Comparison of ENCODE assay signal across 1 cellular context in the genomic region with DNA sequence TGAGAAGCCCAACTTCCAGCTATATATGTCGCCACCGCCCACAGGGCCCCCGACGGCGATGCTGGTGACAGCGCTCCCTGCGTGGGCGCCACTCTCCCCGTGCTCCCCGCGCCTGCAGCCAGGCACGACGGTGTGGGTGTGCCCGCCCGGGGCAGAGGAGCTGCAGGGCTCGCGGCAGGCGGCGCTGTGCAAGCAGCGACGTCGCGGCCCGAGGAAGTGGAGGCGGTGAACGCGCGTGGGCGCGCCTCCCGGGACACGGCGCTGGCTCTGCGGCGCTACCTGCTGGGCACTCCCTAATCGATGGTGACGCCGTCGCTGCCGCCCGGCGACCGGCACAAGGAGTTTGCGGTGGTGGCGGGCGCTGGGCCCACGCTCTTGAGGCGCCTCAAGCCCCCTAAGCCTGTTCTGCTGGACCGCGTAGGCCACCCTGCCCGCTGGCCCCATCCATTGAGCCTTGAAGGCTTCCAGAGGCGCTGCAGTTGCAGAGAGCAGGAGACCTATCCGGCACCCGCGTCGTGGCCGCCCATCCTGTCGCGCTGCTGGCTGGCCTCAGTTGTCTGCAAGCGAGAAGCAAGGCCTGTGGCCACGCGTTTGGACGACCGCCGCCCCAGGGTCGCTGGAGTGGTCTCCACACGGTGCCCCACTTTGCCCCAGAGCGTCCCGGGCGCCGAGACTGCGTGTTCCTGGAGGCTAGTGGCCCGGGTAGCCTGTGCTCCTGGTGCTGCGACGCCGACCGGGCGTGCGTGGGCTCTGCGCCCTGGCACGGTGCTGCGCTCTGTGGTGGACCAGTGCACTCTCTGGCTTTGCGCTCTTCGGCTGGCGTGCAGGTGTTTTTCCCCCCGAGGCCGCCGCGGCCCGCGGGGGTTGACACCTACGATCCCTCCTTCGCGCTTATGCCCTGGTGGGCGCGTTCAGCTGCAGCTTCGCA.
TF ChIP-seq lines count a peak whose summit lies in the region.

No MANE protein-coding gene starts in this region.

TF ChIP-seq in HEK293, 187 proteins besides CTCF, POLR2A, EP300 and RAD21 (continued from another document):
- TF ChIP-seq, protein P1, sequence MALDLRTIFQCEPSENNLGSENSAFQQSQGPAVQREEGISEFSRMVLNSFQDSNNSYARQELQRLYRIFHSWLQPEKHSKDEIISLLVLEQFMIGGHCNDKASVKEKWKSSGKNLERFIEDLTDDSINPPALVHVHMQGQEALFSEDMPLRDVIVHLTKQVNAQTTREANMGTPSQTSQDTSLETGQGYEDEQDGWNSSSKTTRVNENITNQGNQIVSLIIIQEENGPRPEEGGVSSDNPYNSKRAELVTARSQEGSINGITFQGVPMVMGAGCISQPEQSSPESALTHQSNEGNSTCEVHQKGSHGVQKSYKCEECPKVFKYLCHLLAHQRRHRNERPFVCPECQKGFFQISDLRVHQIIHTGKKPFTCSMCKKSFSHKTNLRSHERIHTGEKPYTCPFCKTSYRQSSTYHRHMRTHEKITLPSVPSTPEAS (tag by site-specific recombination; IDR thresholded peaks at IDR 0.05) = no peak
- no peak for TF ChIP-seq TCF7L2 (IDR thresholded peaks at IDR 0.05; ENCODE audit: borderline replicate concordance, low read depth, low read length)
- no peak for TF ChIP-seq ZNF341 (tag by site-specific recombination; IDR thresholded peaks at IDR 0.05; ENCODE audit: low read depth)
- TF ChIP-seq MEIS1 (CRISPR knock-in tag; IDR thresholded peaks at IDR 0.05; ENCODE audit: borderline replicate concordance) = no peak
- no peak for TF ChIP-seq ZNF544 (tag by site-specific recombination; IDR thresholded peaks at IDR 0.05)
- no peak; the same call in 1 of the 2 replicates for TF ChIP-seq SCRT2 (tag by site-specific recombination; IDR thresholded peaks at IDR 0.05)
- TF ChIP-seq, protein P2, sequence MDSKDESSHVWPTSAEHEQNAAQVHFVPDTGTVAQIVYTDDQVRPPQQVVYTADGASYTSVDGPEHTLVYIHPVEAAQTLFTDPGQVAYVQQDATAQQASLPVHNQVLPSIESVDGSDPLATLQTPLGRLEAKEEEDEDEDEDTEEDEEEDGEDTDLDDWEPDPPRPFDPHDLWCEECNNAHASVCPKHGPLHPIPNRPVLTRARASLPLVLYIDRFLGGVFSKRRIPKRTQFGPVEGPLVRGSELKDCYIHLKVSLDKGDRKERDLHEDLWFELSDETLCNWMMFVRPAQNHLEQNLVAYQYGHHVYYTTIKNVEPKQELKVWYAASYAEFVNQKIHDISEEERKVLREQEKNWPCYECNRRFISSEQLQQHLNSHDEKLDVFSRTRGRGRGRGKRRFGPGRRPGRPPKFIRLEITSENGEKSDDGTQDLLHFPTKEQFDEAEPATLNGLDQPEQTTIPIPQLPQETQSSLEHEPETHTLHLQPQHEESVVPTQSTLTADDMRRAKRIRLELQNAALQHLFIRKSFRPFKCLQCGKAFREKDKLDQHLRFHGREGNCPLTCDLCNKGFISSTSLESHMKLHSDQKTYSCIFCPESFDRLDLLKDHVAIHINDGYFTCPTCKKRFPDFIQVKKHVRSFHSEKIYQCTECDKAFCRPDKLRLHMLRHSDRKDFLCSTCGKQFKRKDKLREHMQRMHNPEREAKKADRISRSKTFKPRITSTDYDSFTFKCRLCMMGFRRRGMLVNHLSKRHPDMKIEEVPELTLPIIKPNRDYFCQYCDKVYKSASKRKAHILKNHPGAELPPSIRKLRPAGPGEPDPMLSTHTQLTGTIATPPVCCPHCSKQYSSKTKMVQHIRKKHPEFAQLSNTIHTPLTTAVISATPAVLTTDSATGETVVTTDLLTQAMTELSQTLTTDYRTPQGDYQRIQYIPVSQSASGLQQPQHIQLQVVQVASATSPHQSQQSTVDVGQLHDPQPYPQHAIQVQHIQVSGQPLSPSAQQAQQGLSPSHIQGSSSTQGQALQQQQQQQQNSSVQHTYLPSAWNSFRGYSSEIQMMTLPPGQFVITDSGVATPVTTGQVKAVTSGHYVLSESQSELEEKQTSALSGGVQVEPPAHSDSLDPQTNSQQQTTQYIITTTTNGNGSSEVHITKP (tag by site-specific recombination; IDR thresholded peaks at IDR 0.05) = no peak
- TF ChIP-seq ZNF16 (tag by site-specific recombination; IDR thresholded peaks at IDR 0.05; ENCODE audit: low read depth) = no peak
- no peak for TF ChIP-seq ZNF558 (tag by site-specific recombination; IDR thresholded peaks at IDR 0.05)
- TF ChIP-seq ZNF394 (tag by site-specific recombination; IDR thresholded peaks at IDR 0.05; ENCODE audit: borderline replicate concordance) = no peak
- no peak for TF ChIP-seq OVOL3 (tag by site-specific recombination; IDR thresholded peaks at IDR 0.05)
- no peak for TF ChIP-seq ZNF621 (tag by site-specific recombination; IDR thresholded peaks at IDR 0.05)
- no peak for TF ChIP-seq ZNF140 (tag by site-specific recombination; IDR thresholded peaks at IDR 0.05)
- TF ChIP-seq ZNF202 (tag by site-specific recombination; IDR thresholded peaks at IDR 0.05; ENCODE audit: borderline replicate concordance) = no peak
- peak; percentile 80 for TF ChIP-seq KLF9 (tag by site-specific recombination; IDR thresholded peaks at IDR 0.05; ENCODE audit: low read depth)
- TF ChIP-seq KLF1 (tag by site-specific recombination; IDR thresholded peaks at IDR 0.05) = 0 out of 2 replicates have a peak, but pooled peaks have one; percentile 12
- TF ChIP-seq KLF16 (tag by site-specific recombination; IDR thresholded peaks at IDR 0.05) = peak; percentile 74; the same call in 1 of the 2 replicates
- 0 out of 2 replicates have a peak, but pooled peaks have one; percentile 74 for TF ChIP-seq ZNF785 (tag by site-specific recombination; IDR thresholded peaks at IDR 0.05)
- peak; percentile 38; the same call in 1 of the 2 replicates for TF ChIP-seq ZNF777 (tag by site-specific recombination; IDR thresholded peaks at IDR 0.05; ENCODE audit: borderline replicate concordance)
- TF ChIP-seq ZNF571 (tag by site-specific recombination; IDR thresholded peaks at IDR 0.05) = no peak
- TF ChIP-seq ZNF146 (tag by site-specific recombination; IDR thresholded peaks at IDR 0.05) = no peak
- no peak for TF ChIP-seq ZNF350 (tag by site-specific recombination; IDR thresholded peaks at IDR 0.05)
- no peak for TF ChIP-seq ZNF114 (tag by site-specific recombination; IDR thresholded peaks at IDR 0.05)
- TF ChIP-seq ZNF48 (tag by site-specific recombination; IDR thresholded peaks at IDR 0.05) = no peak
- TF ChIP-seq GLI4 (tag by site-specific recombination; IDR thresholded peaks at IDR 0.05) = no peak
- no peak for TF ChIP-seq ZNF747 (tag by site-specific recombination; IDR thresholded peaks at IDR 0.05)
- peak; percentile 85 for TF ChIP-seq ZBTB8A (tag by site-specific recombination; IDR thresholded peaks at IDR 0.05)
- TF ChIP-seq ZNF600 (tag by site-specific recombination; IDR thresholded peaks at IDR 0.05) = no peak
- TF ChIP-seq HOXC10 (CRISPR knock-in tag; IDR thresholded peaks at IDR 0.05) = no peak
- no peak for TF ChIP-seq ZNF707 (tag by site-specific recombination; IDR thresholded peaks at IDR 0.05)
- TF ChIP-seq GLIS1 (tag by site-specific recombination; IDR thresholded peaks at IDR 0.05) = no peak
- TF ChIP-seq, protein P3, sequence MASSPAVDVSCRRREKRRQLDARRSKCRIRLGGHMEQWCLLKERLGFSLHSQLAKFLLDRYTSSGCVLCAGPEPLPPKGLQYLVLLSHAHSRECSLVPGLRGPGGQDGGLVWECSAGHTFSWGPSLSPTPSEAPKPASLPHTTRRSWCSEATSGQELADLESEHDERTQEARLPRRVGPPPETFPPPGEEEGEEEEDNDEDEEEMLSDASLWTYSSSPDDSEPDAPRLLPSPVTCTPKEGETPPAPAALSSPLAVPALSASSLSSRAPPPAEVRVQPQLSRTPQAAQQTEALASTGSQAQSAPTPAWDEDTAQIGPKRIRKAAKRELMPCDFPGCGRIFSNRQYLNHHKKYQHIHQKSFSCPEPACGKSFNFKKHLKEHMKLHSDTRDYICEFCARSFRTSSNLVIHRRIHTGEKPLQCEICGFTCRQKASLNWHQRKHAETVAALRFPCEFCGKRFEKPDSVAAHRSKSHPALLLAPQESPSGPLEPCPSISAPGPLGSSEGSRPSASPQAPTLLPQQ (tag by site-specific recombination; IDR thresholded peaks at IDR 0.05) = peak; percentile 62; the same call in 1 of the 2 replicates
- TF ChIP-seq, protein P4, sequence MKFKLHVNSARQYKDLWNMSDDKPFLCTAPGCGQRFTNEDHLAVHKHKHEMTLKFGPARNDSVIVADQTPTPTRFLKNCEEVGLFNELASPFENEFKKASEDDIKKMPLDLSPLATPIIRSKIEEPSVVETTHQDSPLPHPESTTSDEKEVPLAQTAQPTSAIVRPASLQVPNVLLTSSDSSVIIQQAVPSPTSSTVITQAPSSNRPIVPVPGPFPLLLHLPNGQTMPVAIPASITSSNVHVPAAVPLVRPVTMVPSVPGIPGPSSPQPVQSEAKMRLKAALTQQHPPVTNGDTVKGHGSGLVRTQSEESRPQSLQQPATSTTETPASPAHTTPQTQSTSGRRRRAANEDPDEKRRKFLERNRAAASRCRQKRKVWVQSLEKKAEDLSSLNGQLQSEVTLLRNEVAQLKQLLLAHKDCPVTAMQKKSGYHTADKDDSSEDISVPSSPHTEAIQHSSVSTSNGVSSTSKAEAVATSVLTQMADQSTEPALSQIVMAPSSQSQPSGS (tag by site-specific recombination; IDR thresholded peaks at IDR 0.05; ENCODE audit: low read depth) = no peak
- no peak for TF ChIP-seq ZNF10 (tag by site-specific recombination; IDR thresholded peaks at IDR 0.05)
- TF ChIP-seq, protein P5, sequence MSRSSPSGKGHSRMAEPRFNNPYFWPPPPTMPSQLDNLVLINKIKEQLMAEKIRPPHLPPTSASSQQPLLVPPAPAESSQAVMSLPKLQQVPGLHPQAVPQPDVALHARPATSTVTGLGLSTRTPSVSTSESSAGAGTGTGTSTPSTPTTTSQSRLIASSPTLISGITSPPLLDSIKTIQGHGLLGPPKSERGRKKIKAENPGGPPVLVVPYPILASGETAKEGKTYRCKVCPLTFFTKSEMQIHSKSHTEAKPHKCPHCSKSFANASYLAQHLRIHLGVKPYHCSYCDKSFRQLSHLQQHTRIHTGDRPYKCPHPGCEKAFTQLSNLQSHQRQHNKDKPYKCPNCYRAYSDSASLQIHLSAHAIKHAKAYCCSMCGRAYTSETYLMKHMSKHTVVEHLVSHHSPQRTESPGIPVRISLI (tag by site-specific recombination; IDR thresholded peaks at IDR 0.05) = no peak
- no peak for TF ChIP-seq ZNF311 (tag by site-specific recombination; IDR thresholded peaks at IDR 0.05; ENCODE audit: borderline replicate concordance)
- no peak for TF ChIP-seq ZNF23 (tag by site-specific recombination; IDR thresholded peaks at IDR 0.05; ENCODE audit: borderline replicate concordance)
- TF ChIP-seq ZNF610 (tag by site-specific recombination; IDR thresholded peaks at IDR 0.05; ENCODE audit: borderline replicate concordance) = no peak
- TF ChIP-seq KLF10 (tag by site-specific recombination; IDR thresholded peaks at IDR 0.05) = no peak
- no peak for TF ChIP-seq BCL11B (tag by site-specific recombination; IDR thresholded peaks at IDR 0.05; ENCODE audit: low read depth)
- no peak for TF ChIP-seq ZNF510 (tag by site-specific recombination; IDR thresholded peaks at IDR 0.05; ENCODE audit: insufficient replicate concordance)
- TF ChIP-seq ZNF548 (tag by site-specific recombination; IDR thresholded peaks at IDR 0.05) = no peak
- TF ChIP-seq ZNF184 (tag by site-specific recombination; IDR thresholded peaks at IDR 0.05) = no peak
- no peak; the same call in 1 of the 2 replicates for TF ChIP-seq ZNF660 (tag by site-specific recombination; IDR thresholded peaks at IDR 0.05)
- no peak for TF ChIP-seq ZNF670 (tag by site-specific recombination; IDR thresholded peaks at IDR 0.05; ENCODE audit: low read depth)
- no peak for TF ChIP-seq ZNF416 (tag by site-specific recombination; IDR thresholded peaks at IDR 0.05)
- TF ChIP-seq, protein P6, sequence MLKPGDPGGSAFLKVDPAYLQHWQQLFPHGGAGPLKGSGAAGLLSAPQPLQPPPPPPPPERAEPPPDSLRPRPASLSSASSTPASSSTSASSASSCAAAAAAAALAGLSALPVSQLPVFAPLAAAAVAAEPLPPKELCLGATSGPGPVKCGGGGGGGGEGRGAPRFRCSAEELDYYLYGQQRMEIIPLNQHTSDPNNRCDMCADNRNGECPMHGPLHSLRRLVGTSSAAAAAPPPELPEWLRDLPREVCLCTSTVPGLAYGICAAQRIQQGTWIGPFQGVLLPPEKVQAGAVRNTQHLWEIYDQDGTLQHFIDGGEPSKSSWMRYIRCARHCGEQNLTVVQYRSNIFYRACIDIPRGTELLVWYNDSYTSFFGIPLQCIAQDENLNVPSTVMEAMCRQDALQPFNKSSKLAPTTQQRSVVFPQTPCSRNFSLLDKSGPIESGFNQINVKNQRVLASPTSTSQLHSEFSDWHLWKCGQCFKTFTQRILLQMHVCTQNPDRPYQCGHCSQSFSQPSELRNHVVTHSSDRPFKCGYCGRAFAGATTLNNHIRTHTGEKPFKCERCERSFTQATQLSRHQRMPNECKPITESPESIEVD (tag by site-specific recombination; IDR thresholded peaks at IDR 0.05) = no peak
- TF ChIP-seq ZNF132 (tag by site-specific recombination; IDR thresholded peaks at IDR 0.05; ENCODE audit: borderline replicate concordance) = no peak
- no peak for TF ChIP-seq ZNF214 (tag by site-specific recombination; IDR thresholded peaks at IDR 0.05; ENCODE audit: borderline replicate concordance)
- no peak for TF ChIP-seq ZNF701 (tag by site-specific recombination; IDR thresholded peaks at IDR 0.05)
- TF ChIP-seq ZNF174 (tag by site-specific recombination; IDR thresholded peaks at IDR 0.05) = no peak
- peak; percentile 19; the same call in 1 of the 2 replicates for TF ChIP-seq GLIS2 (tag by site-specific recombination; IDR thresholded peaks at IDR 0.05)
- TF ChIP-seq ZNF266 (tag by site-specific recombination; IDR thresholded peaks at IDR 0.05; ENCODE audit: low read depth) = no peak
- TF ChIP-seq, protein P7, sequence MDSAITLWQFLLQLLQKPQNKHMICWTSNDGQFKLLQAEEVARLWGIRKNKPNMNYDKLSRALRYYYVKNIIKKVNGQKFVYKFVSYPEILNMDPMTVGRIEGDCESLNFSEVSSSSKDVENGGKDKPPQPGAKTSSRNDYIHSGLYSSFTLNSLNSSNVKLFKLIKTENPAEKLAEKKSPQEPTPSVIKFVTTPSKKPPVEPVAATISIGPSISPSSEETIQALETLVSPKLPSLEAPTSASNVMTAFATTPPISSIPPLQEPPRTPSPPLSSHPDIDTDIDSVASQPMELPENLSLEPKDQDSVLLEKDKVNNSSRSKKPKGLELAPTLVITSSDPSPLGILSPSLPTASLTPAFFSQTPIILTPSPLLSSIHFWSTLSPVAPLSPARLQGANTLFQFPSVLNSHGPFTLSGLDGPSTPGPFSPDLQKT (IDR thresholded peaks at IDR 0.05; ENCODE audit: borderline replicate concordance, low read depth, low read length) = no peak
- TF ChIP-seq ZNF211 (tag by site-specific recombination; IDR thresholded peaks at IDR 0.05; ENCODE audit: low read depth) = no peak
- TF ChIP-seq ZNF354C (tag by site-specific recombination; IDR thresholded peaks at IDR 0.05; ENCODE audit: borderline replicate concordance, low read depth) = no peak
- no peak for TF ChIP-seq ZNF677 (tag by site-specific recombination; IDR thresholded peaks at IDR 0.05)
- TF ChIP-seq YY1 (tag by site-specific recombination; IDR thresholded peaks at IDR 0.05) = no peak
- peak; percentile 99 for TF ChIP-seq EGR2 (tag by site-specific recombination; IDR thresholded peaks at IDR 0.05; ENCODE audit: low read depth)
- TF ChIP-seq IKZF3 (tag by site-specific recombination; IDR thresholded peaks at IDR 0.05) = no peak
- TF ChIP-seq SP7 (tag by site-specific recombination; IDR thresholded peaks at IDR 0.05) = no peak; the same call in 1 of the 2 replicates
- no peak for TF ChIP-seq ZBTB48 (tag by site-specific recombination; IDR thresholded peaks at IDR 0.05)
